In the genomic region with DNA sequence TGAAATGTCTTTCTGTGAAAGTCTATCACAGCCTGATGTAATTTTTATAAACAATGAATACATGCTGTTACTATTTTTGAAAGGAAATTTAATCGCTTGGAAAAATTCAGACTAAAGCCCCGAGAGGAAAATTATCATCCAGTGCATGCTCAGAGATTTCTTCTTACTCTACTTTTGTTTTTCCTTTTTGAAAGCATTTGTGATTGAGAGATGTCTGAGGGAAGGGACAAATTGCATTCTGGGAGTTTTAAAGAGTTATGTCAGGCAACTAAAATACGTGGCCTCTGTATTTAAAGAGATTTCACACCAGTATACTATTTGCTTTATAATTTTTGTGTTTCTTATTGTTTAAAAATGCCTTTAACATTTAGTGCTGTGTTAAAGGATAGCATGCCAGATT, we compare ENCODE assay signal across 8 cellular contexts. TPM values are rescaled to one million over a fixed set of nuclear protein-coding genes. Genes with fewer than 3 reads are reported as not detected.
DNase-seq lines count a peak whose midpoint lies in the region; ATAC-seq and TF ChIP-seq lines count a peak whose summit lies in the region.

No MANE protein-coding gene starts in this region.

- ATAC-seq in GM21723 (IDR thresholded peaks at IDR 0.05; ENCODE audit: unreplicated experiment) (no peak), GM18861 (IDR thresholded peaks at IDR 0.05; ENCODE audit: unreplicated experiment) (no peak)

- CTCF ChIA-PET in Calu3 (lab: Charles Lee) = no interaction called here

- H3K27me3 Mint-ChIP-seq in Calu3 (ENCODE audit: unreplicated experiment) (no peaks in the 10 kb centered on the region), neural crest cell (ENCODE audit: low read depth) (no peaks in the 10 kb centered on the region)

- H3K27ac Mint-ChIP-seq in Calu3 (ENCODE audit: unreplicated experiment) (peak overlapping the region; percentile 42), neural crest cell (ENCODE audit: unreplicated experiment) (peak overlapping the region; percentile 99)

- intact Hi-C loops in Calu3 (cut with micrococcal nuclease; ENCODE audit: unreplicated experiment) = no loop called here

- peak overlapping the region; percentile 97 for H3K27ac ChIP-seq in cingulate gyrus (ENCODE audit: low read depth, low read length)

- peaks cover 42% of the 10 kb centered on the region for H3K36me3 Mint-ChIP-seq in Calu3 (ENCODE audit: insufficient read depth, unreplicated experiment)
- peaks cover 2% of the 10 kb centered on the region for H3K36me3 Mint-ChIP-seq in neural crest cell (ENCODE audit: low read depth)

- H3K4me1 Mint-ChIP-seq in Calu3 (ENCODE audit: low read depth, unreplicated experiment) (peaks cover 48% of the 10 kb centered on the region), neural crest cell (peaks cover 64% of the 10 kb centered on the region)

- DNase-seq in Calu3 = no peak
- peak; percentile 43 for DNase-seq in NAMALWA (ENCODE audit: low spot score)
- no peak for DNase-seq in neural crest cell (ENCODE audit: low read depth, low spot score)
- no peak for DNase-seq in stimulated activated CD4-positive, alpha-beta T cell treated with anti-CD3 and anti-CD28 coated beads, Interleukin-1b, Interleukin-23, amount 100 ng/mL, for 48 hours
- DNase-seq in cerebellar cortex (ENCODE audit: low spot score) = no peak

- BruUV-seq in Calu3 (replicated peaks; lab: Mats Ljungman, UMichigan) = no TSS peak

- H3K9me3 Mint-ChIP-seq in Calu3 (ENCODE audit: low read depth, unreplicated experiment) (no peaks in the 10 kb centered on the region), neural crest cell (no peaks in the 10 kb centered on the region)

- H3K4me3 Mint-ChIP-seq in Calu3 (ENCODE audit: low read depth, unreplicated experiment) (peak overlapping the region; percentile 56), neural crest cell (peak overlapping the region; percentile 93)

- TF ChIP-seq CTCF in Calu3 (IDR thresholded peaks at IDR 0.05; ENCODE audit: unreplicated experiment) (no peak), neural crest cell (conservative IDR thresholded peaks at IDR 0.05) (no peak)

RNA-seq across cellular contexts. Expression of a gene that starts 1.4 kb away (rescaled TPM):
- total RNA-seq in Calu3 (2022) (43.3 and 45.1 TPM in 2 replicates), neural crest cell (83.6 and 88.4 TPM in 2 replicates)
